ENCODE assay signal across 16 cellular contexts in genomic region chr18:62939925-62940324, GRCh38.
DNase-seq lines count a peak whose midpoint lies in the region; ATAC-seq, FAIRE-seq and TF ChIP-seq lines count a peak whose summit lies in the region.
"Had no signal": no experiment of that assay in that cellular context is flagged by ENCODE, and none has a peak within 500 bp of the region (broad histone marks: within the 10 kb centered on the region; RNA-seq: fewer than 3 reads in every experiment).

No MANE protein-coding gene starts in this region.

- H3K79me2 ChIP-seq in GM12878 (ENCODE audit: control insufficient read depth, insufficient read depth, low read length): no peaks in the 10 kb centered on the region

- no TSS peak for BruUV-seq in IMR-90 (replicated peaks; lab: Mats Ljungman, UMichigan)
- no TSS peak for BruUV-seq in GM12878 (replicated peaks; lab: Mats Ljungman, UMichigan)

- no peak overlapping the region for H3K18ac ChIP-seq in IMR-90 (ENCODE audit: low read depth, low read length)

- no peak overlapping the region for H2BK120ac ChIP-seq in IMR-90 (ENCODE audit: low read depth, low read length)

- TF ChIP-seq POLR2A in IMR-90 (IDR thresholded peaks at IDR 0.05; ENCODE audit: low read depth, low read length) (no peak), GM12878 (IDR thresholded peaks at IDR 0.05; ENCODE audit: low read depth, low read length) (no peak), gastrocnemius medialis (IDR thresholded peaks at IDR 0.05) (no peak)

- no peak overlapping the region for H4K8ac ChIP-seq in IMR-90 (ENCODE audit: low read depth in 2 of 2, low read length in 2 of 2)

- TF ChIP-seq RAD21 in IMR-90 (IDR thresholded peaks at IDR 0.05; ENCODE audit: low read length): no peak
- TF ChIP-seq RAD21 in GM12878 (IDR thresholded peaks at IDR 0.05; ENCODE audit: insufficient read depth, low read depth, low read length): no peak

- no peak overlapping the region for H2BK15ac ChIP-seq in IMR-90 (ENCODE audit: low read depth, low read length)

- H3K9ac ChIP-seq in BLaER1: peak overlapping the region; percentile 72
- no peak overlapping the region for H3K9ac ChIP-seq in IMR-90 (ENCODE audit: low read depth, low read length)
- no peak overlapping the region for H3K9ac ChIP-seq in GM12878 (ENCODE audit: control insufficient read depth, insufficient read depth, low read length)

- H3K36me3 ChIP-seq in BLaER1: peaks cover 33% of the 10 kb centered on the region
- peaks cover 1% of the 10 kb centered on the region for H3K36me3 ChIP-seq in IMR-90 (ENCODE audit: control insufficient read depth, insufficient read depth, low read length)
- H3K36me3 ChIP-seq in GM12878 (ENCODE audit: control insufficient read depth in 2 of 2, insufficient read depth in 2 of 2, low read length in 1 of 2): peaks cover 0 to 5% of the 10 kb centered on the region in 2 experiments; a peak in 1 of 4 replicates
- peaks cover 0 to under 1% of the 10 kb centered on the region in 2 donors for H3K36me3 ChIP-seq in gastrocnemius medialis

- TF ChIP-seq CTCF in IMR-90 (conservative IDR thresholded peaks at IDR 0.05; ENCODE audit: low read depth, low read length) (no peak), GM12878 (IDR thresholded peaks at IDR 0.05 in 2 of 3, conservative IDR thresholded peaks at IDR 0.05 in 1 of 3; ENCODE audit: control insufficient read depth in 2 of 3, extremely low read depth in 1 of 3, insufficient read depth in 1 of 3, low read depth in 3 of 3, low read length in 3 of 3) (no peak), gastrocnemius medialis (IDR thresholded peaks at IDR 0.05 in 4 of 5, conservative IDR thresholded peaks at IDR 0.05 in 1 of 5) (no peak)

- no peak overlapping the region for H4K91ac ChIP-seq in IMR-90 (ENCODE audit: insufficient read depth, low read depth, low read length)

- peak overlapping the region; percentile 11; the same call in 1 of the 2 replicates for H4K5ac ChIP-seq in IMR-90 (ENCODE audit: low read depth, low read length)

- H3K23ac ChIP-seq in IMR-90 (ENCODE audit: low read depth, low read length): peak overlapping the region; percentile 37; the same call in 1 of the 2 replicates

- in situ Hi-C loops in IMR-90 (cut with MboI; ENCODE audit: low sequenced_read_pairs): no loop called here
- in situ Hi-C loops in GM12878 (cut with MboI): no loop called here
- in situ Hi-C loops in gastrocnemius medialis (cut with MboI; ENCODE audit: low sequenced_read_pairs in 4 of 4): no loop called here

- peak overlapping the region; percentile 16; the same call in 1 of the 2 replicates for H2AK5ac ChIP-seq in IMR-90 (ENCODE audit: low read depth, low read length)

- H2BK20ac ChIP-seq in IMR-90 (ENCODE audit: low read depth, low read length): no peak overlapping the region

- no peak overlapping the region for H3K14ac ChIP-seq in IMR-90 (replicated peaks; ENCODE audit: low read depth, low read length)

- SMC1A ChIA-PET in GM12878 (lab: Charles Lee; ENCODE audit: uncharacterized antibody, unreplicated experiment): interaction anchor here (0.6 to 1.1 kb wide), 4 partner anchors 9 to 150 kb away, joined by 3 to 9 read pairs (median 4); no protein-coding TSS in a partner anchor

- no peak for FAIRE-seq in GM12878 (lab: Jason Lieb, UNC)
- FAIRE-seq: astrocyte, H1 had no signal

- H3K4me3 ChIP-seq in BLaER1 (0 out of 2 replicates have a peak overlapping the region, but pooled peaks have one; percentile 44), IMR-90 (ENCODE audit: insufficient read depth, low read depth, low read length) (no peak overlapping the region), GM12878 (no peak overlapping the region), gastrocnemius medialis (no peak overlapping the region)
- H3K4me3 ChIP-seq: PC-9 had no signal

- 0 out of 2 replicates have a peak, but pooled peaks cover 2% of the 10 kb centered on the region for H3K9me1 ChIP-seq in IMR-90 (ENCODE audit: insufficient read depth, low read length)

- 100% methylated on average over 1 of the region's 3 CpGs; no CpG with 5 or more reads in 1 of the 2 experiments for WGBS in IMR-90 (ENCODE audit: extremely low coverage in 2 of 2, insufficient read length in 1 of 2), 2 experiments
- WGBS in GM12878 (ENCODE audit: insufficient coverage, insufficient replicate concordance, low lambda C conversion rate, missing lambda C conversion rate): 71% methylated on average over 3 of the region's 3 CpGs

- H3K27me3 ChIP-seq in BLaER1 (no peaks in the 10 kb centered on the region), IMR-90 (ENCODE audit: control insufficient read depth, insufficient read depth, low read length) (no peaks in the 10 kb centered on the region), GM12878 (replicated peaks in 1 of 2; ENCODE audit: control insufficient read depth in 2 of 2, insufficient read depth in 2 of 2, low read length in 1 of 2) (no peaks in the 10 kb centered on the region), gastrocnemius medialis (no peaks in the 10 kb centered on the region)

- RAD21 ChIA-PET in GM12878 (lab: Charles Lee; ENCODE audit: unreplicated experiment): interaction anchor here (0.7 kb wide), 1 partner anchor 20 kb away, joined by 3 read pairs; no protein-coding TSS in a partner anchor

- H3K27ac ChIP-seq in BLaER1: peak overlapping the region; percentile 84
- no peak overlapping the region for H3K27ac ChIP-seq in IMR-90 (ENCODE audit: insufficient read depth, low read length)
- 0 out of 2 replicates have a peak overlapping the region, but pooled peaks have one; percentile 18 for H3K27ac ChIP-seq in GM12878 (ENCODE audit: control insufficient read depth, insufficient read depth)
- peak overlapping the region; percentile 53 to 68 (median 56) for H3K27ac ChIP-seq in gastrocnemius medialis
- H3K27ac ChIP-seq: PC-9 had no signal

- no peaks in the 10 kb centered on the region for H3K79me1 ChIP-seq in IMR-90 (ENCODE audit: low read depth in 1 of 2, low read length in 2 of 2)

- no peak overlapping the region for H2AFZ ChIP-seq in IMR-90 (replicated peaks; ENCODE audit: low read length, poor library complexity)
- H2AFZ ChIP-seq in GM12878 (ENCODE audit: control insufficient read depth, low read depth, low read length): peak overlapping the region; percentile 41; the same call in 1 of the 2 replicates
- H2AFZ ChIP-seq: PC-9 had no signal

- intact Hi-C loops in IMR-90 (cut with micrococcal nuclease) (no loop called here), GM12878 (cut with micrococcal nuclease; ENCODE audit: unreplicated experiment) (no loop called here), gastrocnemius medialis (cut with DNase I; ENCODE audit: low total_unique reads) (no loop called here)

- no peak overlapping the region for H2BK5ac ChIP-seq in IMR-90 (ENCODE audit: low read depth, low read length, poor library complexity, severe bottlenecking)

- POLR2A ChIA-PET in IMR-90 (lab: Charles Lee; ENCODE audit: unreplicated experiment) (no interaction called here), GM12878 (lab: Charles Lee) (no interaction called here)

- no peak overlapping the region for H3K56ac ChIP-seq in IMR-90 (ENCODE audit: extremely low read depth, insufficient read depth, low read length)

- ATAC-seq in IMR-90 (ENCODE audit: low read depth) (no peak), GM12878 (no peak), gastrocnemius medialis (peak; percentile 39 to 41), HG03039 (IDR thresholded peaks at IDR 0.05; ENCODE audit: unreplicated experiment) (no peak)

- dilution Hi-C loops in IMR-90 (cut with HindIII; ENCODE audit: low sequenced_read_pairs, unreplicated experiment): no loop called here

- no peak for DNase-seq in IMR-90
- DNase-seq in GM12878 (ENCODE audit: low read depth, low spot score): no peak
- DNase-seq in gastrocnemius medialis: no peak
- DNase-seq in NCI-H146 treated with DMSO at 0.1 percent for 48 hours (lab: John Stamatoyannopoulos, UW; ENCODE audit: unreplicated experiment): no peak
- no peak for DNase-seq in stimulated activated naive CD4-positive, alpha-beta T cell treated with Interleukin-2 at 50 U/mL for 16 hours (lab: John Stamatoyannopoulos, UW)
- no peak for DNase-seq in activated T-cell treated with anti-CD3 and anti-CD28 coated beads, Interleukin-2, amount 50 U/mL, for 48 hours
- DNase-seq: activated CD4-positive, alpha-beta T cell treated with anti-CD3 and anti-CD28 coated beads for 4 hours; EL; hypothalamus; kidney; PC-9; T-helper 9 cell had no signal

- H4K20me1 ChIP-seq in BLaER1: no peaks in the 10 kb centered on the region
- H4K20me1 ChIP-seq in IMR-90 (ENCODE audit: insufficient read depth, low read length): no peaks in the 10 kb centered on the region
- no peaks in the 10 kb centered on the region for H4K20me1 ChIP-seq in GM12878 (ENCODE audit: control insufficient read depth, insufficient read depth)

- H3K4me2 ChIP-seq in BLaER1: peak overlapping the region; percentile 83
- H3K4me2 ChIP-seq in IMR-90 (ENCODE audit: low read depth, low read length): no peak overlapping the region
- H3K4me2 ChIP-seq in GM12878 (ENCODE audit: control insufficient read depth, insufficient read depth): no peak overlapping the region
- H3K4me2 ChIP-seq: PC-9 had no signal

- no peak overlapping the region for H3K4ac ChIP-seq in IMR-90 (ENCODE audit: low read depth, low read length)

- no peak overlapping the region for H2AK9ac ChIP-seq in IMR-90 (replicated peaks; ENCODE audit: low read depth, low read length, poor library complexity)

- CTCF ChIA-PET in IMR-90 (lab: Yijun Ruan, JAX) (interaction anchor here (0.5 to 0.7 kb wide), 2 partner anchors 8 to 11 kb away, joined by 3 to 4 read pairs; no protein-coding TSS in a partner anchor), GM12878 (lab: Yijun Ruan, JAX) (interaction anchor here (1.8 kb wide), 1 partner anchor 18 kb away, joined by 8 read pairs; no protein-coding TSS in a partner anchor)

- H3K4me1 ChIP-seq in BLaER1: peaks cover 64% of the 10 kb centered on the region
- 0 out of 2 replicates have a peak, but pooled peaks cover 4% of the 10 kb centered on the region for H3K4me1 ChIP-seq in IMR-90 (ENCODE audit: control insufficient read depth, insufficient read depth, low read length)
- peaks cover 18% of the 10 kb centered on the region for H3K4me1 ChIP-seq in GM12878 (ENCODE audit: control insufficient read depth, insufficient read depth, low read length)
- H3K4me1 ChIP-seq in gastrocnemius medialis: peaks cover 0 to 14% of the 10 kb centered on the region in 2 donors

- no peak for TF ChIP-seq EP300 in GM12878 (IDR thresholded peaks at IDR 0.05; ENCODE audit: borderline replicate concordance in 1 of 2, control insufficient read depth in 1 of 2, low read depth in 2 of 2, low read length in 2 of 2)

- H3K9me3 ChIP-seq in BLaER1 (peaks cover 16% of the 10 kb centered on the region; the same call in 1 of the 2 replicates), IMR-90 (ENCODE audit: control insufficient read depth, insufficient read depth, low read length) (no peaks in the 10 kb centered on the region), GM12878 (replicated peaks; ENCODE audit: control insufficient read depth, insufficient read depth, low read length) (no peaks in the 10 kb centered on the region; the same call in 2 of the 3 replicates), gastrocnemius medialis (no peaks in the 10 kb centered on the region)

TF ChIP-seq in IMR-90, 13 proteins besides CTCF, POLR2A, EP300 and RAD21 (continues in another document):
- no peak for TF ChIP-seq CHD1 (IDR thresholded peaks at IDR 0.05; ENCODE audit: low read depth, low read length)
- TF ChIP-seq MAFK (IDR thresholded peaks at IDR 0.05; ENCODE audit: low read depth, low read length): no peak

Comparison
In these comparisons a context has a peak if more than half of its experiments do, and no peak if none do; other contexts are left out.
1. ATAC-seq: peak in gastrocnemius medialis (2 of 2); none in IMR-90 (single experiment), GM12878 (single experiment) and HG03039 (single experiment).